1 cellular context compared by ENCODE assay signal in genomic region chr20:41286240-41286851, GRCh38.
TF ChIP-seq lines count a peak whose summit lies in the region.

No MANE protein-coding gene starts in this region.

TF ChIP-seq in endothelial cell of umbilical vein, 7 proteins besides CTCF, POLR2A, EP300 and RAD21 (continued from another document):
- TF ChIP-seq MAX (IDR thresholded peaks at IDR 0.05; ENCODE audit: insufficient read depth, insufficient read length) = no peak
- no peak for TF ChIP-seq FOS (IDR thresholded peaks at IDR 0.05; ENCODE audit: borderline replicate concordance, insufficient read depth, low read length)
- TF ChIP-seq MYC (IDR thresholded peaks at IDR 0.05; ENCODE audit: low read depth, low read length) = no peak
